15 cellular contexts compared by ENCODE assay signal in the genomic region with DNA sequence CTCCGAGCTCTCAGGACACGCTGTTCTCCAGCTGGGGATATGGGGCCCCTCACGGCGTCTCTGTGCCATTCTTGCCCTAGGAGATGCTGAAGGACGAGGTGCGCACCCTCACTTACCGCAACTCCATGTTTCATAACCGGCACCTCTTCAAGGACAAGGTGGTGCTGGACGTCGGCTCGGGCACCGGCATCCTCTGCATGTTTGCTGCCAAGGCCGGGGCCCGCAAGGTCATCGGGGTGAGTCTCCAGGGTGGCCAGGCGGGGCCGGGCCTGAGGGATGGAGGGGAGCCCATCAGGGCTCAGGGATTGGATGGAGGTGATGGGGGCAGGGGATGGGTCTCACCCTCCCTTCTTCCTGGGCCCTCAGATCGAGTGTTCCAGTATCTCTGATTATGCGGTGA.
"Had no signal": no experiment of that assay in that cellular context is flagged by ENCODE, and none has a peak within 500 bp of the region (broad histone marks: within the 10 kb centered on the region; RNA-seq: fewer than 3 reads in every experiment).

No MANE protein-coding gene starts in this region.

- ATAC-seq: foreskin keratinocyte; left lung; stimulated activated memory B cell treated with anti-CD40 and anti-IgM and Interleukin-4, amounts not matched to agents 10 μg/mL and 1 μg/mL and 100 μg/mL, for 72 hours had no signal

- DNase-seq: activated CD4-positive, alpha-beta T cell treated with anti-CD3 and anti-CD28 coated beads, Interleukin-2, amount 10 ng/mL, durations not matched to agents 7 days and 5 days; activated naive CD4-positive, alpha-beta T cell treated with anti-CD3 and anti-CD28 coated beads, Interleukin-2, amount 50 U/mL, for 16 hours; brain microvascular endothelial cell; effector memory CD4-positive, alpha-beta T cell; foreskin keratinocyte; glutamatergic neuron; hypothalamus; kidney; left lung; nephron progenitor cell; stimulated activated CD4-positive, alpha-beta T cell treated with anti-CD3 and anti-CD28 coated beads, Interleukin-12 subunit alpha, Interleukin-12 subunit beta, amount 100 ng/mL, for 4 hours; T-helper 9 cell; thyroid gland; uterus had no signal

- H3K27ac Mint-ChIP-seq: activated CD4-positive, alpha-beta T cell treated with anti-CD3 and anti-CD28 coated beads, Interleukin-2, amount 10 ng/mL, durations not matched to agents 7 days and 5 days; nephron progenitor cell; stimulated activated memory B cell treated with anti-CD40 and anti-IgM and Interleukin-4, amounts not matched to agents 10 μg/mL and 1 μg/mL and 100 μg/mL, for 72 hours had no signal

- H3K36me3 ChIP-seq: uterus had no signal

- H3K4me3 ChIP-seq: left lung, thyroid gland, uterus had no signal

- H3K27ac ChIP-seq: brain microvascular endothelial cell, foreskin keratinocyte, left lung, thyroid gland had no signal

- H3K4me1 ChIP-seq: foreskin keratinocyte had no signal

- H3K27me3 Mint-ChIP-seq: activated CD4-positive, alpha-beta T cell treated with anti-CD3 and anti-CD28 coated beads, Interleukin-2, amount 10 ng/mL, durations not matched to agents 7 days and 5 days; stimulated activated memory B cell treated with anti-CD40 and anti-IgM and Interleukin-4, amounts not matched to agents 10 μg/mL and 1 μg/mL and 100 μg/mL, for 72 hours had no signal

- H3K9me3 ChIP-seq: left lung, thyroid gland, uterus had no signal

- H3K27me3 ChIP-seq: brain microvascular endothelial cell, foreskin keratinocyte, left lung, thyroid gland, uterus had no signal

- H3K9me3 Mint-ChIP-seq: activated CD4-positive, alpha-beta T cell treated with anti-CD3 and anti-CD28 coated beads, Interleukin-2, amount 10 ng/mL, durations not matched to agents 7 days and 5 days; nephron progenitor cell; stimulated activated memory B cell treated with anti-CD40 and anti-IgM and Interleukin-4, amounts not matched to agents 10 μg/mL and 1 μg/mL and 100 μg/mL, for 72 hours had no signal

- H3K4me3 Mint-ChIP-seq: activated CD4-positive, alpha-beta T cell treated with anti-CD3 and anti-CD28 coated beads, Interleukin-2, amount 10 ng/mL, durations not matched to agents 7 days and 5 days; nephron progenitor cell; stimulated activated memory B cell treated with anti-CD40 and anti-IgM and Interleukin-4, amounts not matched to agents 10 μg/mL and 1 μg/mL and 100 μg/mL, for 72 hours had no signal
